In genomic region chr2:86809481-86810121, GRCh38 we compare ENCODE assay signal across 15 cellular contexts. TPM values are rescaled to one million over a fixed set of nuclear protein-coding genes. Genes with fewer than 3 reads are reported as not detected.
DNase-seq lines count a peak whose midpoint lies in the region; ATAC-seq and TF ChIP-seq lines count a peak whose summit lies in the region.
"Had no signal": no experiment of that assay in that cellular context is flagged by ENCODE, and none has a peak within 500 bp of the region (broad histone marks: within the 10 kb centered on the region; RNA-seq: fewer than 3 reads in every experiment).

No MANE protein-coding gene starts in this region.

- peak overlapping the region in 7 of 8 donors; percentile 18 to 66 (median 45) for H3K4me3 Mint-ChIP-seq in CD4-positive, alpha-beta memory T cell
- peak overlapping the region; percentile 43 for H3K4me3 Mint-ChIP-seq in dendritic cell treated with granulocyte-macrophage colony-stimulating factor and Interleukin-4, amounts not matched to agents 40 ng/mL and 50 ng/mL, for 4 days
- peak overlapping the region; percentile 31 to 63 (median 44) for H3K4me3 Mint-ChIP-seq in nephron
- no peak overlapping the region for H3K4me3 Mint-ChIP-seq in T-helper 17 cell
- H3K4me3 Mint-ChIP-seq: HFFc6 had no signal

- H3K4me1 ChIP-seq in CD4-positive, alpha-beta memory T cell (ENCODE audit: insufficient read depth, low read length) = peaks cover 27% of the 10 kb centered on the region
- H3K4me1 ChIP-seq in NT2/D1 (ENCODE audit: insufficient read depth, insufficient read length) = no peaks in the 10 kb centered on the region

- no peak overlapping the region for H3K27ac Mint-ChIP-seq in CD4-positive, alpha-beta memory T cell
- no peak overlapping the region for H3K27ac Mint-ChIP-seq in dendritic cell treated with granulocyte-macrophage colony-stimulating factor and Interleukin-4, amounts not matched to agents 40 ng/mL and 50 ng/mL, for 4 days
- no peak overlapping the region for H3K27ac Mint-ChIP-seq in nephron
- H3K27ac Mint-ChIP-seq in T-helper 17 cell = no peak overlapping the region
- H3K27ac Mint-ChIP-seq: HFFc6 had no signal

- peak overlapping the region; percentile 56 for H3K9ac ChIP-seq in NT2/D1 (ENCODE audit: insufficient read length, low read depth)

- no peaks in the 10 kb centered on the region for H3K36me3 ChIP-seq in CD4-positive, alpha-beta memory T cell (ENCODE audit: insufficient read depth, low read length)
- no peaks in the 10 kb centered on the region for H3K36me3 ChIP-seq in NT2/D1 (ENCODE audit: insufficient read depth, insufficient read length, low read length)
- H3K36me3 ChIP-seq: cardiac muscle cell had no signal

- no peak for DNase-seq in CD4-positive, alpha-beta memory T cell
- DNase-seq in NT2/D1 (ENCODE audit: low read depth, low spot score) (no peak), DMS79 (lab: John Stamatoyannopoulos, UW) (no peak), T-helper 17 cell (no peak)
- DNase-seq: HFFc6; NCI-H1105 treated with DMSO at 0.1 percent for 48 hours; NCI-H446 treated with DMSO at 0.1 percent for 48 hours; psoas muscle; stimulated activated CD4-positive, alpha-beta T cell treated with anti-CD3 and anti-CD28 coated beads, Interleukin-4, amount 100 ng/mL, for 1 hour had no signal

- H3K27me3 ChIP-seq in CD4-positive, alpha-beta memory T cell (ENCODE audit: insufficient read depth, low read length) = peaks cover 16% of the 10 kb centered on the region
- peaks cover 46% of the 10 kb centered on the region for H3K27me3 ChIP-seq in NT2/D1 (ENCODE audit: insufficient read depth, insufficient read length)

- POLR2A ChIA-PET in CD4-positive, alpha-beta memory T cell (lab: Charles Lee; ENCODE audit: partially characterized antibody) = no interaction called here

- H3K27ac ChIP-seq in CD4-positive, alpha-beta memory T cell (ENCODE audit: low read depth, low read length) = no peak overlapping the region
- H3K27ac ChIP-seq: cardiac muscle cell, psoas muscle had no signal

- no peak for TF ChIP-seq CTCF in nephron (IDR thresholded peaks at IDR 0.05; ENCODE audit: unreplicated experiment in 3 of 3)

- no peak overlapping the region for H3K4me3 ChIP-seq in CD4-positive, alpha-beta memory T cell (ENCODE audit: low read length in 2 of 2)
- peak overlapping the region; percentile 51 for H3K4me3 ChIP-seq in NT2/D1 (ENCODE audit: insufficient read length, low read depth)
- H3K4me3 ChIP-seq: cardiac muscle cell, psoas muscle had no signal

- no peaks in the 10 kb centered on the region for H3K36me3 Mint-ChIP-seq in CD4-positive, alpha-beta memory T cell
- no peaks in the 10 kb centered on the region for H3K36me3 Mint-ChIP-seq in dendritic cell treated with granulocyte-macrophage colony-stimulating factor and Interleukin-4, amounts not matched to agents 40 ng/mL and 50 ng/mL, for 4 days (ENCODE audit: low read depth)
- no peaks in the 10 kb centered on the region for H3K36me3 Mint-ChIP-seq in nephron (ENCODE audit: low read depth)
- H3K36me3 Mint-ChIP-seq in T-helper 17 cell (ENCODE audit: low read depth) = peaks cover 2% of the 10 kb centered on the region

- no peak for ATAC-seq in GM18511 (IDR thresholded peaks at IDR 0.05; ENCODE audit: unreplicated experiment)
- ATAC-seq in GM21717 (IDR thresholded peaks at IDR 0.05; ENCODE audit: unreplicated experiment) = no peak
- ATAC-seq in T-helper 17 cell = no peak

- intact Hi-C loops in CD4-positive, alpha-beta memory T cell (cut with micrococcal nuclease) = no loop called here
- intact Hi-C loops in dendritic cell treated with granulocyte-macrophage colony-stimulating factor and Interleukin-4, amounts not matched to agents 40 ng/mL and 50 ng/mL, for 4 days (cut with micrococcal nuclease) = loop anchor here (5.0 kb wide), 1 partner anchor 42 kb away; no protein-coding TSS in a partner anchor

- H3K27me3 Mint-ChIP-seq in CD4-positive, alpha-beta memory T cell = peaks cover 29 to 41% of the 10 kb centered on the region in 2 donors
- H3K27me3 Mint-ChIP-seq in dendritic cell treated with granulocyte-macrophage colony-stimulating factor and Interleukin-4, amounts not matched to agents 40 ng/mL and 50 ng/mL, for 4 days = peaks cover 62% of the 10 kb centered on the region
- H3K27me3 Mint-ChIP-seq in nephron (ENCODE audit: low read depth) (peaks cover 24% of the 10 kb centered on the region), T-helper 17 cell (peaks cover 57% of the 10 kb centered on the region)

- CTCF ChIA-PET in CD4-positive, alpha-beta memory T cell (lab: Charles Lee; ENCODE audit: partially characterized antibody) = interaction anchor here (1.3 to 2.2 kb wide), 2 partner anchors 13 to 15 kb away, joined by 3 to 8 read pairs; no protein-coding TSS in a partner anchor

- H3K9me3 Mint-ChIP-seq in CD4-positive, alpha-beta memory T cell = no peaks in the 10 kb centered on the region
- no peaks in the 10 kb centered on the region for H3K9me3 Mint-ChIP-seq in dendritic cell treated with granulocyte-macrophage colony-stimulating factor and Interleukin-4, amounts not matched to agents 40 ng/mL and 50 ng/mL, for 4 days
- H3K9me3 Mint-ChIP-seq in nephron = no peaks in the 10 kb centered on the region
- H3K9me3 Mint-ChIP-seq: HFFc6 had no signal

- no peaks in the 10 kb centered on the region for H3K9me3 ChIP-seq in CD4-positive, alpha-beta memory T cell (ENCODE audit: control insufficient read depth in 1 of 2, low read length in 2 of 2)
- H3K9me3 ChIP-seq in NT2/D1 (ENCODE audit: insufficient read depth, low read length) (no peaks in the 10 kb centered on the region), T-helper 17 cell (ENCODE audit: control insufficient read depth, low read length, poor library complexity, severe bottlenecking) (no peaks in the 10 kb centered on the region)
- H3K9me3 ChIP-seq: psoas muscle had no signal

- peaks cover 15 to 26% (median 18%) of the 10 kb centered on the region in 4 donors for H3K4me1 Mint-ChIP-seq in CD4-positive, alpha-beta memory T cell
- H3K4me1 Mint-ChIP-seq in dendritic cell treated with granulocyte-macrophage colony-stimulating factor and Interleukin-4, amounts not matched to agents 40 ng/mL and 50 ng/mL, for 4 days (ENCODE audit: low read depth) = peaks cover 29% of the 10 kb centered on the region
- H3K4me1 Mint-ChIP-seq in nephron = peaks cover 5% of the 10 kb centered on the region
- peaks cover 17% of the 10 kb centered on the region for H3K4me1 Mint-ChIP-seq in T-helper 17 cell

RNA-seq across cellular contexts. Expression of gene CD8A, which starts 18.9 kb away (rescaled TPM):
- 1 to 10 TPM in 1 of 2 experiments, under 1 TPM in 1; 0.91 to 1.9 TPM for total RNA-seq in CD4-positive, alpha-beta memory T cell
- 1 to 10 TPM in 1 of 2 donors, under 1 TPM in 1; 0.47 to 1.1 TPM for polyA plus RNA-seq in CD4-positive, alpha-beta memory T cell
- under 1 TPM in 1 of 2 donors, not detected in 1; 0.70 TPM for total RNA-seq in T-helper 17 cell
- total RNA-seq: cardiac muscle cell, HFFc6, RPMI7951 had no signal
- polyA plus RNA-seq: cardiac muscle cell had no signal

RNA-seq across cellular contexts. Expression of gene CD8B, which starts 52.1 kb away (rescaled TPM):
- total RNA-seq in CD4-positive, alpha-beta memory T cell = 1 to 10 TPM in 1 of 2 experiments, under 1 TPM in 1; 0.73 to 1.1 TPM
- polyA plus RNA-seq in CD4-positive, alpha-beta memory T cell = under 1 TPM; 0.22 to 0.45 TPM
- not detected for total RNA-seq in T-helper 17 cell
- total RNA-seq: cardiac muscle cell, HFFc6, RPMI7951 had no signal
- polyA plus RNA-seq: cardiac muscle cell had no signal
